8 cellular contexts compared by ENCODE assay signal in genomic region chr21:32391755-32392154, GRCh38. TPM values are rescaled to one million over a fixed set of nuclear protein-coding genes. Genes with fewer than 3 reads are reported as not detected.
DNase-seq lines count a peak whose midpoint lies in the region; ATAC-seq and TF ChIP-seq lines count a peak whose summit lies in the region.

No MANE protein-coding gene starts in this region.

- H3K4me1 Mint-ChIP-seq in nephron: peaks cover 23% of the 10 kb centered on the region

- ATAC-seq in GM21576 (IDR thresholded peaks at IDR 0.05; ENCODE audit: unreplicated experiment): no peak

- peaks cover 10% of the 10 kb centered on the region for H3K27me3 Mint-ChIP-seq in nephron (ENCODE audit: low read depth)

- H3K9me3 Mint-ChIP-seq in nephron: peaks cover 14% of the 10 kb centered on the region

- DNase-seq in MG63 (no peak), NCI-H524 (lab: John Stamatoyannopoulos, UW) (no peak), epidermal melanocyte (ENCODE audit: insufficient read length, low spot score) (no peak)
- DNase-seq in activated effector memory CD4-positive, alpha-beta T cell treated with Interleukin-2 at 50 U/mL for 16 hours: no peak

- H3K36me3 ChIP-seq in MG63: peaks cover 27% of the 10 kb centered on the region
- no peaks in the 10 kb centered on the region for H3K36me3 ChIP-seq in duodenal mucosa (ENCODE audit: control insufficient read depth in 1 of 2, insufficient read depth in 2 of 2, low read length in 2 of 2)

- H3K27me3 ChIP-seq in MG63 (no peaks in the 10 kb centered on the region), duodenal mucosa (ENCODE audit: control insufficient read depth in 1 of 2, insufficient read depth in 2 of 2, low read length in 2 of 2) (no peaks in the 10 kb centered on the region)

- peaks cover 15 to 24% of the 10 kb centered on the region in 2 donors for H3K4me1 ChIP-seq in duodenal mucosa (ENCODE audit: control insufficient read depth in 1 of 2, insufficient read depth in 2 of 2, low read length in 2 of 2)

- no peak overlapping the region for H3K9ac ChIP-seq in duodenal mucosa (ENCODE audit: low read depth in 1 of 2, low read length in 2 of 2)

- H3K27ac Mint-ChIP-seq in nephron: no peak overlapping the region

- peak overlapping the region; percentile 84; the same call in 1 of the 2 replicates for H3K27ac ChIP-seq in C4-2B
- no peak overlapping the region for H3K27ac ChIP-seq in duodenal mucosa (ENCODE audit: low read depth, low read length)

- H3K9me3 ChIP-seq in MG63 (no peaks in the 10 kb centered on the region), duodenal mucosa (ENCODE audit: control insufficient read depth in 1 of 2, low read length in 2 of 2) (no peaks in the 10 kb centered on the region)

- H3K4me3 Mint-ChIP-seq in nephron: peak overlapping the region; percentile 86 to 94 (median 90)

- peaks cover 13% of the 10 kb centered on the region for H3K36me3 Mint-ChIP-seq in nephron (ENCODE audit: low read depth)

- no peak for TF ChIP-seq CTCF in C4-2B (conservative IDR thresholded peaks at IDR 0.05)
- no peak for TF ChIP-seq CTCF in nephron (IDR thresholded peaks at IDR 0.05; ENCODE audit: unreplicated experiment in 3 of 3)

- H3K4me3 ChIP-seq in MG63 (peak overlapping the region; percentile 95), duodenal mucosa (ENCODE audit: low read depth in 1 of 2, low read length in 2 of 2) (peak overlapping the region; percentile 71 to 96)

RNA-seq across cellular contexts. Expression of gene URB1, which starts 1.1 kb away (rescaled TPM):
- 14.1 and 15.9 TPM in 2 replicates for total RNA-seq in MG63 (2014; rRNA removed; shearing (Covaris generic); ENCODE audit: low replicate concordance)

RNA-seq across cellular contexts. Expression of gene EVA1C, which starts 20.8 kb away (rescaled TPM):
- total RNA-seq in MG63 (2014; rRNA removed; shearing (Covaris generic); ENCODE audit: low replicate concordance): not detected in 2 replicates
